In genomic region chr1:61139324-61140055, GRCh38 we compare ENCODE assay signal across 8 cellular contexts. TPM values are rescaled to one million over a fixed set of nuclear protein-coding genes. Genes with fewer than 3 reads are reported as not detected.
DNase-seq lines count a peak whose midpoint lies in the region; ATAC-seq and TF ChIP-seq lines count a peak whose summit lies in the region.

No MANE protein-coding gene starts in this region.

- H3K4me2 ChIP-seq in mesendoderm (ENCODE audit: low read length), result no peak overlapping the region

- no peak overlapping the region for H3K9ac ChIP-seq in mesendoderm (ENCODE audit: low read length)

- in situ Hi-C loops in brain microvascular endothelial cell (cut with HindIII; ENCODE audit: low pct_ligation_motif_present, low sequenced_read_pairs), result no loop called here

- no peak overlapping the region for H2AK5ac ChIP-seq in mesendoderm (ENCODE audit: low read length)

- H2BK120ac ChIP-seq in mesendoderm (ENCODE audit: low read depth, low read length), result no peak overlapping the region

- peak overlapping the region; percentile 28 for H3K18ac ChIP-seq in mesendoderm (ENCODE audit: low read length)

- no peak overlapping the region for H3K56ac ChIP-seq in mesendoderm (ENCODE audit: low read length)

- no peak for ATAC-seq in HG03354 (IDR thresholded peaks at IDR 0.05; ENCODE audit: poor library complexity, severe bottlenecking, unreplicated experiment)

- no peaks in the 10 kb centered on the region for H3K36me3 ChIP-seq in brain microvascular endothelial cell (replicated peaks)
- H3K36me3 ChIP-seq in mesendoderm (ENCODE audit: control insufficient read depth, insufficient read depth, low read length), result no peaks in the 10 kb centered on the region

- no peak overlapping the region for H2BK5ac ChIP-seq in mesendoderm (ENCODE audit: low read length)

- WGBS in mesendoderm (ENCODE audit: extremely low coverage, insufficient coverage, low lambda C conversion rate), result no CpG with 5 or more reads among the region's 11 CpGs

- H3K4me1 ChIP-seq in mesendoderm (ENCODE audit: control insufficient read depth, low read depth, low read length), result peaks cover 9% of the 10 kb centered on the region

- no peak overlapping the region for H4K5ac ChIP-seq in mesendoderm (ENCODE audit: low read length)

- no peaks in the 10 kb centered on the region for H3K27me3 ChIP-seq in brain microvascular endothelial cell (replicated peaks)
- peaks cover 2% of the 10 kb centered on the region for H3K27me3 ChIP-seq in mesendoderm (ENCODE audit: insufficient read depth, low read length, poor library complexity)

- H2BK15ac ChIP-seq in mesendoderm (replicated peaks; ENCODE audit: low read depth), result no peak overlapping the region

- H3K23ac ChIP-seq in mesendoderm (ENCODE audit: low read length), result no peak overlapping the region

- no peak for TF ChIP-seq CTCF in brain microvascular endothelial cell (IDR thresholded peaks at IDR 0.05; ENCODE audit: low read depth, low read length, missing control alignments)

- H3K4ac ChIP-seq in mesendoderm (ENCODE audit: low read depth, low read length), result no peak overlapping the region

- H3K27ac ChIP-seq in brain microvascular endothelial cell, result peak overlapping the region; percentile 23
- H3K27ac ChIP-seq in mesendoderm (ENCODE audit: low read depth, low read length), result no peak overlapping the region

- H3K79me2 ChIP-seq in mesendoderm (ENCODE audit: control insufficient read depth, insufficient read depth, low read length), result no peaks in the 10 kb centered on the region

- H3K79me1 ChIP-seq in mesendoderm (ENCODE audit: low read length), result no peaks in the 10 kb centered on the region

- H4K8ac ChIP-seq in mesendoderm (ENCODE audit: low read depth, low read length), result no peak overlapping the region

- DNase-seq in DMS 273 treated with DMSO at 0.1 percent for 48 hours (lab: John Stamatoyannopoulos, UW), result peak; percentile 39
- DNase-seq in NCI-H2171 (lab: John Stamatoyannopoulos, UW), result peak; percentile 61
- peak; percentile 61 for DNase-seq in brain microvascular endothelial cell
- DNase-seq in mesendoderm, result no peak
- no peak for DNase-seq in stimulated activated naive CD4-positive, alpha-beta T cell treated with Interleukin-2 at 50 U/mL for 16 hours (lab: John Stamatoyannopoulos, UW)
- no peak for DNase-seq in NCI-H2081 treated with DMSO at 0.1 percent for 48 hours (lab: John Stamatoyannopoulos, UW)
- DNase-seq in SK-N-DZ (ENCODE audit: low spot score), result no peak

- H3K4me3 ChIP-seq in brain microvascular endothelial cell (ENCODE audit: low read depth, low read length) (no peak overlapping the region), mesendoderm (ENCODE audit: low read length) (no peak overlapping the region)

RNA-seq across cellular contexts. Expression of gene NFIA, which starts 57.1 kb away (rescaled TPM):
- polyA plus RNA-seq in mesendoderm (2013, experiment 1 of 2), result 0.46 TPM
- polyA plus RNA-seq in mesendoderm (2013, experiment 2 of 2), result 0.45 TPM
- polyA plus RNA-seq in SK-N-DZ (2014; cell fraction: cytosol; rRNA removed), result 0.93 and 1.3 TPM in 2 replicates
- 0.22 and 0.55 TPM in 2 replicates for polyA plus RNA-seq in SK-N-DZ (2014; cell fraction: nucleus; rRNA removed)

Comparison
In these comparisons a context has a peak if more than half of its experiments do, and no peak if none do; other contexts are left out.
1. DNase-seq: peak in DMS 273 treated with DMSO at 0.1 percent for 48 hours (single experiment), NCI-H2171 (single experiment) and brain microvascular endothelial cell (single experiment); none in mesendoderm (single experiment), stimulated activated naive CD4-positive, alpha-beta T cell treated with Interleukin-2 at 50 U/mL for 16 hours (single experiment), NCI-H2081 treated with DMSO at 0.1 percent for 48 hours (single experiment) and SK-N-DZ (single experiment).